29 cellular contexts compared by ENCODE assay signal in genomic region chr4:106079616-106080015, GRCh38.
"Had no signal": no experiment of that assay in that cellular context is flagged by ENCODE, and none has a peak within 500 bp of the region (broad histone marks: within the 10 kb centered on the region; RNA-seq: fewer than 3 reads in every experiment).

No MANE protein-coding gene starts in this region.

- H3K27ac ChIP-seq: neutrophil, pancreas, prostate gland, right lobe of liver, sigmoid colon, stomach, thoracic aorta, thyroid gland, tibial nerve, upper lobe of left lung, vagina had no signal

- DNase-seq: naive thymus-derived CD8-positive, alpha-beta T cell; nephron progenitor cell; nucleus accumbens; pancreas; retina; right cardiac atrium; right lobe of liver; sigmoid colon; small intestine; stimulated activated CD4-positive, alpha-beta T cell treated with anti-CD3 and anti-CD28 coated beads, Interleukin-15, amount 100 ng/mL, for 24 hours; stimulated activated CD4-positive, alpha-beta T cell treated with anti-CD3 and anti-CD28 coated beads, Interleukin-2, amount 100 ng/mL, for 24 hours; stimulated activated CD4-positive, alpha-beta T cell treated with anti-CD3 and anti-CD28 coated beads, Interleukin-2, amount 100 ng/mL, for 48 hours; stimulated activated CD4-positive, alpha-beta T cell treated with anti-CD3 and anti-CD28 coated beads, Interleukin-4, amount 100 ng/mL, for 24 hours; stimulated activated naive B cell treated with anti-CD40 and anti-IgM and Interleukin-4, amounts not matched to agents 10 μg/mL and 1 μg/mL and 100 μg/mL, for 72 hours; stimulated activated naive CD4-positive, alpha-beta T cell treated with Interleukin-2 at 50 U/mL for 16 hours; stomach; thyroid gland; trophoblast cell; upper lobe of left lung had no signal

- H3K27ac Mint-ChIP-seq: naive thymus-derived CD8-positive, alpha-beta T cell; natural killer cell treated with Interleukin-12 subunit alpha and Interleukin-12 subunit beta and Interleukin-15 and Interleukin-18, amount 100 ng/mL, for 72 hours; nephron progenitor cell; stimulated activated effector memory CD8-positive, alpha-beta T cell treated with anti-CD3 and anti-CD28 coated beads, Interleukin-12 subunit alpha, Interleukin-12 subunit beta, amount 100 ng/mL, for 72 hours; stimulated activated naive B cell treated with anti-CD40 and anti-IgM and Interleukin-4, amounts not matched to agents 10 μg/mL and 1 μg/mL and 100 μg/mL, for 72 hours; stimulated activated naive CD8-positive, alpha-beta T cell treated with anti-CD3 and anti-CD28 coated beads, Interleukin-15, Interleukin-2, amounts not matched to agents 100 ng/mL and 50 ng/mL, for 24 hours had no signal

- H3K4me1 ChIP-seq: pancreas, prostate gland, right lobe of liver, sigmoid colon, stomach, thyroid gland, tibial nerve, upper lobe of left lung, vagina had no signal

- ATAC-seq: naive thymus-derived CD8-positive, alpha-beta T cell; natural killer cell treated with Interleukin-12 subunit alpha and Interleukin-12 subunit beta and Interleukin-15 and Interleukin-18, amount 100 ng/mL, for 72 hours; pancreas; right cardiac atrium; right lobe of liver; stimulated activated effector memory CD8-positive, alpha-beta T cell treated with anti-CD3 and anti-CD28 coated beads, Interleukin-12 subunit alpha, Interleukin-12 subunit beta, amount 100 ng/mL, for 72 hours; stimulated activated naive B cell treated with anti-CD40 and anti-IgM and Interleukin-4, amounts not matched to agents 10 μg/mL and 1 μg/mL and 100 μg/mL, for 72 hours had no signal

- H3K36me3 Mint-ChIP-seq: stimulated activated effector memory CD8-positive, alpha-beta T cell treated with anti-CD3 and anti-CD28 coated beads, Interleukin-12 subunit alpha, Interleukin-12 subunit beta, amount 100 ng/mL, for 72 hours had no signal

- H3K36me3 ChIP-seq: neutrophil, prostate gland, right lobe of liver, thoracic aorta, thyroid gland had no signal

- FAIRE-seq: pancreas, small intestine, urothelium cell line had no signal

- H3K27me3 ChIP-seq: neutrophil, pancreas, right lobe of liver, sigmoid colon, stomach, thyroid gland, tibial nerve, upper lobe of left lung, vagina had no signal

- H3K4me3 Mint-ChIP-seq: natural killer cell treated with Interleukin-12 subunit alpha and Interleukin-12 subunit beta and Interleukin-15 and Interleukin-18, amount 100 ng/mL, for 72 hours; nephron progenitor cell; neural crest cell; stimulated activated effector memory CD8-positive, alpha-beta T cell treated with anti-CD3 and anti-CD28 coated beads, Interleukin-12 subunit alpha, Interleukin-12 subunit beta, amount 100 ng/mL, for 72 hours; stimulated activated naive B cell treated with anti-CD40 and anti-IgM and Interleukin-4, amounts not matched to agents 10 μg/mL and 1 μg/mL and 100 μg/mL, for 72 hours; stimulated activated naive CD8-positive, alpha-beta T cell treated with anti-CD3 and anti-CD28 coated beads, Interleukin-15, Interleukin-2, amounts not matched to agents 100 ng/mL and 50 ng/mL, for 24 hours had no signal

- H3K9me3 ChIP-seq: neutrophil, pancreas, prostate gland, right lobe of liver, thyroid gland had no signal

- H3K27me3 Mint-ChIP-seq: naive thymus-derived CD8-positive, alpha-beta T cell; natural killer cell treated with Interleukin-12 subunit alpha and Interleukin-12 subunit beta and Interleukin-15 and Interleukin-18, amount 100 ng/mL, for 72 hours; stimulated activated naive B cell treated with anti-CD40 and anti-IgM and Interleukin-4, amounts not matched to agents 10 μg/mL and 1 μg/mL and 100 μg/mL, for 72 hours; stimulated activated naive CD8-positive, alpha-beta T cell treated with anti-CD3 and anti-CD28 coated beads, Interleukin-15, Interleukin-2, amounts not matched to agents 100 ng/mL and 50 ng/mL, for 24 hours had no signal

- H3K4me1 Mint-ChIP-seq: nephron progenitor cell; neural crest cell; stimulated activated effector memory CD8-positive, alpha-beta T cell treated with anti-CD3 and anti-CD28 coated beads, Interleukin-12 subunit alpha, Interleukin-12 subunit beta, amount 100 ng/mL, for 72 hours had no signal

- H3K4me3 ChIP-seq: pancreas, prostate gland, right lobe of liver, sigmoid colon, stomach, thoracic aorta, thyroid gland, tibial nerve, upper lobe of left lung, vagina had no signal
